ENCODE assay signal across 9 cellular contexts in genomic region chr3:54591157-54591556, GRCh38.
"Had no signal": no experiment of that assay in that cellular context is flagged by ENCODE, and none has a peak within 500 bp of the region (broad histone marks: within the 10 kb centered on the region; RNA-seq: fewer than 3 reads in every experiment).

No MANE protein-coding gene starts in this region.

- H3K27ac ChIP-seq: GM23248 had no signal

- DNase-seq: GM23248, GOT3, H7, H9, HCEC 1CT, HFFc6 had no signal

- H3K9me3 Mint-ChIP-seq: GM23338 had no signal

- H3K36me3 ChIP-seq: HAP-1 had no signal

- H3K9me3 ChIP-seq: HAP-1 had no signal

- H3K4me3 Mint-ChIP-seq: GM23338, H9, HFFc6 had no signal

- H3K4me1 ChIP-seq: HAP-1 had no signal

- H3K27ac Mint-ChIP-seq: GM23338, H9, HFFc6 had no signal

- ATAC-seq: GM23338, HCT116 had no signal

- H3K4me3 ChIP-seq: GM23248, GM23338, HAP-1 had no signal
